In the genomic region with DNA sequence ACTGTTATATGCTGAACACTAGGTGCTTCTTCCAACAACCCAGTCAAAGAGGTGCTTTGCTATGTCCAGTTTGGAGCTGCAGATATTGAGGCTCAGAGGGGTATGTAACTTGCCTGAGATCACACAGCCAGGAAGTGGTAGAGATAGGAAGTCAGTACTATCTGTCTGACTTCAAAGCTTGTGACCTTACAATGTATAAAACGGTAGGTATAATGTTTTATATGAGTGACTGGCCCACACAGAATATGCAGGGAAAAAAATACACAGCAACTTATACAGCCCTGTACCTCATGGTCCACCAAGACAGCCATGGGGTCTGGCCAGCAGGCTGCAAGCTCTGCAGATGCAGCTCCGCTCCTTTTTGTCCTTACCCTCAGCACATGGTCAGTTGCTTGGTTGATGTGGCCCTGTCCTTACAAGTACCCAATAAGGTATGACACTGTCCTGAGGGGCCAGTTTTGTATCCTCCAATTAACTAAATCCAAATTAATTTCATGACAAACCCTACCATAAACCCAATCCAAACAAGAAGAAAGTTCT, we compare ENCODE assay signal across 23 cellular contexts. TPM values are rescaled to one million over a fixed set of nuclear protein-coding genes. Genes with fewer than 3 reads are reported as not detected.
DNase-seq lines count a peak whose midpoint lies in the region; ATAC-seq lines count a peak whose summit lies in the region.
"Had no signal": no experiment of that assay in that cellular context is flagged by ENCODE, and none has a peak within 500 bp of the region (broad histone marks: within the 10 kb centered on the region; RNA-seq: fewer than 3 reads in every experiment).

No MANE protein-coding gene starts in this region.

- CTCF ChIA-PET in activated CD4-positive, alpha-beta T cell treated with anti-CD3 and anti-CD28 coated beads for 36 hours (lab: Charles Lee), result interaction anchor here (1.3 kb wide), 1 partner anchor 53 kb away, joined by 4 read pairs; no protein-coding TSS in a partner anchor
- CTCF ChIA-PET in activated CD8-positive, alpha-beta T cell treated with anti-CD3 and anti-CD28 coated beads, Interleukin-2, amount 10 ng/mL, durations not matched to agents 7 days and 5 days (lab: Charles Lee), result interaction anchor here (0.8 to 1.5 kb wide), 4 partner anchors 53 to 234 kb away, joined by 3 to 6 read pairs (median 4); no protein-coding TSS in a partner anchor

- no peaks in the 10 kb centered on the region for H3K9me3 ChIP-seq in neuronal stem cell (replicated peaks in 1 of 2; ENCODE audit: control insufficient read depth in 2 of 2, insufficient read depth in 1 of 2, low read depth in 1 of 2, low read length in 2 of 2)
- H3K9me3 ChIP-seq: A549, BLaER1 had no signal

- no CpG with 5 or more reads among the region's 2 CpGs for WGBS in neuronal stem cell (ENCODE audit: extremely low coverage in 2 of 2, insufficient read length in 2 of 2, insufficient replicate concordance in 1 of 2), 2 donors

- POLR2A ChIA-PET in activated CD4-positive, alpha-beta T cell treated with anti-CD3 and anti-CD28 coated beads for 36 hours (lab: Charles Lee), result no interaction called here
- POLR2A ChIA-PET in activated CD8-positive, alpha-beta T cell treated with anti-CD3 and anti-CD28 coated beads, Interleukin-2, amount 10 ng/mL, durations not matched to agents 7 days and 5 days (lab: Charles Lee), result interaction anchor here (1.0 kb wide), 1 partner anchor 9 kb away, joined by 3 read pairs; no protein-coding TSS in a partner anchor

- no peak overlapping the region for H3K27ac ChIP-seq in neuronal stem cell (replicated peaks; ENCODE audit: low read length)
- H3K27ac ChIP-seq: 22Rv1, BLaER1 had no signal

- no peaks in the 10 kb centered on the region for H3K36me3 Mint-ChIP-seq in activated CD4-positive, alpha-beta T cell treated with anti-CD3 and anti-CD28 coated beads for 36 hours (ENCODE audit: low read depth)
- no peaks in the 10 kb centered on the region for H3K36me3 Mint-ChIP-seq in activated CD8-positive, alpha-beta T cell treated with anti-CD3 and anti-CD28 coated beads, Interleukin-2, amount 10 ng/mL, durations not matched to agents 7 days and 5 days (ENCODE audit: low read depth)
- H3K36me3 Mint-ChIP-seq: CD14-positive monocyte; CD8-positive, alpha-beta memory T cell had no signal

- DNase-seq in activated CD4-positive, alpha-beta T cell treated with anti-CD3 and anti-CD28 coated beads for 36 hours, result no peak
- DNase-seq in activated CD4-positive, alpha-beta T cell treated with anti-CD3 and anti-CD28 coated beads for 1 hour, result no peak
- DNase-seq in stimulated activated naive CD8-positive, alpha-beta T cell treated with anti-CD3 and anti-CD28 coated beads, Interleukin-15, amount 100 ng/mL, for 72 hours, result no peak
- no peak for DNase-seq in stimulated activated naive CD8-positive, alpha-beta T cell treated with anti-CD3 and anti-CD28 coated beads, Interleukin-15, Interleukin-2, amounts not matched to agents 100 U/mL and 50 U/mL, for 24 hours
- DNase-seq in activated CD8-positive, alpha-beta T cell treated with anti-CD3 and anti-CD28 coated beads, Interleukin-2, amount 10 ng/mL, durations not matched to agents 7 days and 5 days, result no peak
- DNase-seq in neuronal stem cell (ENCODE audit: low spot score), result no peak
- DNase-seq in inferior parietal cortex (ENCODE audit: extremely low spot score), result no peak
- no peak for DNase-seq in NCI-H2227 treated with DMSO at 0.1 percent for 48 hours (lab: John Stamatoyannopoulos, UW)
- DNase-seq: AML-193; CD8-positive, alpha-beta memory T cell; DMS 273 treated with DMSO at 0.1 percent for 48 hours; DMS53; DND-41; EL; H9 had no signal

- no peak overlapping the region for H3K27ac Mint-ChIP-seq in activated CD4-positive, alpha-beta T cell treated with anti-CD3 and anti-CD28 coated beads for 36 hours
- H3K27ac Mint-ChIP-seq in stimulated activated naive CD8-positive, alpha-beta T cell treated with anti-CD3 and anti-CD28 coated beads, Interleukin-15, amount 100 ng/mL, for 72 hours, result peak overlapping the region in 1 of 2 donors; percentile 12
- peak overlapping the region; percentile 51 for H3K27ac Mint-ChIP-seq in activated CD8-positive, alpha-beta T cell treated with anti-CD3 and anti-CD28 coated beads, Interleukin-2, amount 10 ng/mL, durations not matched to agents 7 days and 5 days
- H3K27ac Mint-ChIP-seq: CD8-positive, alpha-beta memory T cell; H9 had no signal

- intact Hi-C loops in activated CD4-positive, alpha-beta T cell treated with anti-CD3 and anti-CD28 coated beads for 36 hours (cut with DNase I, micrococcal nuclease), result no loop called here

- no peak overlapping the region for H3K4me3 ChIP-seq in neuronal stem cell (ENCODE audit: low read length in 2 of 2)
- H3K4me3 ChIP-seq: A549, BLaER1, GM12878 had no signal

- no peak overlapping the region for H4K91ac ChIP-seq in neuronal stem cell (ENCODE audit: low read depth, low read length, poor library complexity)

- no peak overlapping the region for H3K9ac ChIP-seq in neuronal stem cell (ENCODE audit: low read depth, low read length, poor library complexity)
- H3K9ac ChIP-seq: BLaER1 had no signal

- no peak overlapping the region for H4K8ac ChIP-seq in neuronal stem cell (ENCODE audit: low read depth, low read length)

- no peak overlapping the region for H2AFZ ChIP-seq in neuronal stem cell (ENCODE audit: low read length)

- no peaks in the 10 kb centered on the region for H3K27me3 Mint-ChIP-seq in activated CD4-positive, alpha-beta T cell treated with anti-CD3 and anti-CD28 coated beads for 36 hours
- H3K27me3 Mint-ChIP-seq in stimulated activated naive CD8-positive, alpha-beta T cell treated with anti-CD3 and anti-CD28 coated beads, Interleukin-15, amount 100 ng/mL, for 72 hours, result no peaks in the 10 kb centered on the region
- H3K27me3 Mint-ChIP-seq in activated CD8-positive, alpha-beta T cell treated with anti-CD3 and anti-CD28 coated beads, Interleukin-2, amount 10 ng/mL, durations not matched to agents 7 days and 5 days (ENCODE audit: low read depth), result peaks cover 4% of the 10 kb centered on the region

- no peak overlapping the region for H2BK12ac ChIP-seq in neuronal stem cell (ENCODE audit: low read length)

- no peak overlapping the region for H3K4ac ChIP-seq in neuronal stem cell (ENCODE audit: low read length)

- peaks cover 0 to 25% of the 10 kb centered on the region in 2 donors for H3K4me1 ChIP-seq in neuronal stem cell (ENCODE audit: control insufficient read depth in 2 of 2, insufficient read depth in 1 of 2, low read depth in 1 of 2, low read length in 2 of 2)
- H3K4me1 ChIP-seq: BLaER1 had no signal

- no peak overlapping the region for H2BK5ac ChIP-seq in neuronal stem cell (ENCODE audit: low read length)

- no peak overlapping the region for H2BK120ac ChIP-seq in neuronal stem cell (ENCODE audit: low read depth, low read length)

- H3K18ac ChIP-seq in neuronal stem cell (ENCODE audit: low read length), result peak overlapping the region; percentile 25

- H2BK15ac ChIP-seq in neuronal stem cell (ENCODE audit: low read length), result no peak overlapping the region

- H3K9me3 Mint-ChIP-seq in activated CD4-positive, alpha-beta T cell treated with anti-CD3 and anti-CD28 coated beads for 36 hours (ENCODE audit: low read depth), result no peaks in the 10 kb centered on the region
- no peaks in the 10 kb centered on the region for H3K9me3 Mint-ChIP-seq in stimulated activated naive CD8-positive, alpha-beta T cell treated with anti-CD3 and anti-CD28 coated beads, Interleukin-15, amount 100 ng/mL, for 72 hours
- H3K9me3 Mint-ChIP-seq in activated CD8-positive, alpha-beta T cell treated with anti-CD3 and anti-CD28 coated beads, Interleukin-2, amount 10 ng/mL, durations not matched to agents 7 days and 5 days (ENCODE audit: insufficient read depth), result no peaks in the 10 kb centered on the region
- H3K9me3 Mint-ChIP-seq: CD14-positive monocyte; CD8-positive, alpha-beta memory T cell; H9 had no signal

- no peak overlapping the region for H2AK5ac ChIP-seq in neuronal stem cell (ENCODE audit: low read depth, low read length)

- no peak overlapping the region for H3K14ac ChIP-seq in neuronal stem cell (ENCODE audit: low read length)

- peaks cover 0 to 18% (median 0%) of the 10 kb centered on the region in 3 experiments for H3K27me3 ChIP-seq in neuronal stem cell (ENCODE audit: control insufficient read depth in 3 of 3, insufficient read depth in 3 of 3, low read depth in 1 of 3, low read length in 3 of 3)
- H3K27me3 ChIP-seq: BLaER1 had no signal

- no peak overlapping the region for H3K4me3 Mint-ChIP-seq in activated CD4-positive, alpha-beta T cell treated with anti-CD3 and anti-CD28 coated beads for 36 hours
- H3K4me3 Mint-ChIP-seq in stimulated activated naive CD8-positive, alpha-beta T cell treated with anti-CD3 and anti-CD28 coated beads, Interleukin-15, amount 100 ng/mL, for 72 hours, result no peak overlapping the region
- H3K4me3 Mint-ChIP-seq in activated CD8-positive, alpha-beta T cell treated with anti-CD3 and anti-CD28 coated beads, Interleukin-2, amount 10 ng/mL, durations not matched to agents 7 days and 5 days, result no peak overlapping the region
- H3K4me3 Mint-ChIP-seq: CD14-positive monocyte; CD8-positive, alpha-beta memory T cell; H9 had no signal

- no peak overlapping the region for H3K23ac ChIP-seq in neuronal stem cell (ENCODE audit: low read depth, low read length, poor library complexity)

- no peaks in the 10 kb centered on the region for H3K36me3 ChIP-seq in neuronal stem cell (replicated peaks in 1 of 2; ENCODE audit: control insufficient read depth in 2 of 2, insufficient read depth in 2 of 2, low read length in 2 of 2)
- H3K36me3 ChIP-seq: BLaER1 had no signal

- ATAC-seq in activated CD4-positive, alpha-beta T cell treated with anti-CD3 and anti-CD28 coated beads for 36 hours, result peak; percentile 61
- peak; percentile 39 for ATAC-seq in stimulated activated naive CD8-positive, alpha-beta T cell treated with anti-CD3 and anti-CD28 coated beads, Interleukin-15, amount 100 ng/mL, for 72 hours
- ATAC-seq in stimulated activated naive CD8-positive, alpha-beta T cell treated with anti-CD3 and anti-CD28 coated beads, Interleukin-15, Interleukin-2, amounts not matched to agents 100 U/mL and 50 U/mL, for 24 hours, result no peak
- ATAC-seq in activated CD8-positive, alpha-beta T cell treated with anti-CD3 and anti-CD28 coated beads, Interleukin-2, amount 10 ng/mL, durations not matched to agents 7 days and 5 days, result peak; percentile 73
- ATAC-seq: A549, GM12878 had no signal

- peaks cover 10% of the 10 kb centered on the region for H3K4me1 Mint-ChIP-seq in activated CD4-positive, alpha-beta T cell treated with anti-CD3 and anti-CD28 coated beads for 36 hours
- peaks cover 21% of the 10 kb centered on the region for H3K4me1 Mint-ChIP-seq in stimulated activated naive CD8-positive, alpha-beta T cell treated with anti-CD3 and anti-CD28 coated beads, Interleukin-15, amount 100 ng/mL, for 72 hours
- H3K4me1 Mint-ChIP-seq in activated CD8-positive, alpha-beta T cell treated with anti-CD3 and anti-CD28 coated beads, Interleukin-2, amount 10 ng/mL, durations not matched to agents 7 days and 5 days (ENCODE audit: low read depth), result peaks cover 15% of the 10 kb centered on the region
- H3K4me1 Mint-ChIP-seq: CD14-positive monocyte had no signal

- no peak overlapping the region for H3K4me2 ChIP-seq in neuronal stem cell (ENCODE audit: insufficient read depth, low read length, poor library complexity, severe bottlenecking)
- H3K4me2 ChIP-seq: A549, BLaER1 had no signal

- H3K79me1 ChIP-seq in neuronal stem cell (ENCODE audit: low read depth, low read length), result no peaks in the 10 kb centered on the region

RNA-seq across cellular contexts. Expression of a gene that starts 3.9 kb away (rescaled TPM):
- not detected for total RNA-seq in activated CD4-positive, alpha-beta T cell treated with anti-CD3 and anti-CD28 coated beads for 36 hours
- not detected for total RNA-seq in activated CD8-positive, alpha-beta T cell treated with anti-CD3 and anti-CD28 coated beads, Interleukin-2, amount 10 ng/mL, durations not matched to agents 7 days and 5 days
- not detected for polyA plus RNA-seq in neuronal stem cell (2013, experiment 1 of 2)
- not detected for polyA plus RNA-seq in neuronal stem cell (2013, experiment 2 of 2)
- total RNA-seq: CD8-positive, alpha-beta memory T cell; G401; GM12878; H1; H9; HT-29 had no signal
- polyA plus RNA-seq: CD14-positive monocyte; CD8-positive, alpha-beta memory T cell; GM12878; H1 had no signal

RNA-seq across cellular contexts. Expression of a gene that starts 16.3 kb away (rescaled TPM):
- under 1 TPM; 0.09 to 0.16 TPM for total RNA-seq in activated CD4-positive, alpha-beta T cell treated with anti-CD3 and anti-CD28 coated beads for 36 hours
- not detected for total RNA-seq in activated CD8-positive, alpha-beta T cell treated with anti-CD3 and anti-CD28 coated beads, Interleukin-2, amount 10 ng/mL, durations not matched to agents 7 days and 5 days
- polyA plus RNA-seq in neuronal stem cell (2013, experiment 1 of 2), result not detected
- polyA plus RNA-seq in neuronal stem cell (2013, experiment 2 of 2), result not detected
- total RNA-seq: CD8-positive, alpha-beta memory T cell; G401; GM12878; H1; H9; HT-29 had no signal
- polyA plus RNA-seq: CD14-positive monocyte; CD8-positive, alpha-beta memory T cell; H1 had no signal

RNA-seq across cellular contexts. Expression of a gene that starts 21.9 kb away (rescaled TPM):
- total RNA-seq in activated CD4-positive, alpha-beta T cell treated with anti-CD3 and anti-CD28 coated beads for 36 hours, result not detected
- total RNA-seq in activated CD8-positive, alpha-beta T cell treated with anti-CD3 and anti-CD28 coated beads, Interleukin-2, amount 10 ng/mL, durations not matched to agents 7 days and 5 days, result not detected
- not detected for polyA plus RNA-seq in neuronal stem cell (2013, experiment 1 of 2)
- polyA plus RNA-seq in neuronal stem cell (2013, experiment 2 of 2), result not detected
- total RNA-seq: CD8-positive, alpha-beta memory T cell; G401; GM12878; H1; H9; HT-29 had no signal
- polyA plus RNA-seq: CD14-positive monocyte; CD8-positive, alpha-beta memory T cell; GM12878; H1 had no signal

RNA-seq across cellular contexts. Expression of a gene that starts 31.0 kb away (rescaled TPM):
- total RNA-seq in activated CD4-positive, alpha-beta T cell treated with anti-CD3 and anti-CD28 coated beads for 36 hours, result not detected
- not detected for total RNA-seq in activated CD8-positive, alpha-beta T cell treated with anti-CD3 and anti-CD28 coated beads, Interleukin-2, amount 10 ng/mL, durations not matched to agents 7 days and 5 days
- polyA plus RNA-seq in neuronal stem cell (2013, experiment 1 of 2), result not detected
- polyA plus RNA-seq in neuronal stem cell (2013, experiment 2 of 2), result not detected
- total RNA-seq: CD8-positive, alpha-beta memory T cell; GM12878; H1; H9; HT-29 had no signal
- polyA plus RNA-seq: CD14-positive monocyte; CD8-positive, alpha-beta memory T cell; H1 had no signal

RNA-seq across cellular contexts. Expression of a gene that starts 40.6 kb away (rescaled TPM):
- total RNA-seq in activated CD4-positive, alpha-beta T cell treated with anti-CD3 and anti-CD28 coated beads for 36 hours, result not detected
- total RNA-seq in activated CD8-positive, alpha-beta T cell treated with anti-CD3 and anti-CD28 coated beads, Interleukin-2, amount 10 ng/mL, durations not matched to agents 7 days and 5 days, result not detected
- not detected for polyA plus RNA-seq in neuronal stem cell (2013, experiment 1 of 2)
- not detected for polyA plus RNA-seq in neuronal stem cell (2013, experiment 2 of 2)
- total RNA-seq: CD8-positive, alpha-beta memory T cell; G401; GM12878; H1; H9; HT-29 had no signal
- polyA plus RNA-seq: A549; CD14-positive monocyte; CD8-positive, alpha-beta memory T cell; GM12878; H1 had no signal
